In genomic region chr2:170779304-170779703, GRCh38 we compare ENCODE assay signal across 32 cellular contexts. TPM values are rescaled to one million over a fixed set of nuclear protein-coding genes. Genes with fewer than 3 reads are reported as not detected.
"Had no signal": no experiment of that assay in that cellular context is flagged by ENCODE, and none has a peak within 500 bp of the region (broad histone marks: within the 10 kb centered on the region; RNA-seq: fewer than 3 reads in every experiment).

No MANE protein-coding gene starts in this region.

- H3K4me3 ChIP-seq: coronary artery, dorsolateral prefrontal cortex, esophagus squamous epithelium, gastrocnemius medialis, heart right ventricle, left lung, lower lobe of right lung, mucosa of descending colon had no signal

- FAIRE-seq: colon, endometrium, islet of Langerhans, keratinocyte had no signal

- DNase-seq: dermis blood vessel endothelial cell; dorsolateral prefrontal cortex; effector CD4-positive, alpha-beta T cell; effector memory CD4-positive, alpha-beta T cell; erythroblast; esophagus squamous epithelium; foreskin fibroblast; foreskin melanocyte; gastrocnemius medialis; glutamatergic neuron; head of caudate nucleus; heart right ventricle; hippocampal formation; left cardiac atrium; left lung; left ventricle myocardium superior; lower lobe of right lung; mesenchymal stem cell; mucosa of descending colon; naive B cell had no signal

- H3K27ac Mint-ChIP-seq: mesothelial cell of epicardium, naive B cell had no signal

- ATAC-seq: esophagus mucosa, gastrocnemius medialis, heart right ventricle, left cardiac atrium, left ventricle myocardium superior, mucosa of descending colon had no signal

- H3K9me3 Mint-ChIP-seq: mesothelial cell of epicardium, naive B cell had no signal

- H3K4me1 ChIP-seq: esophagus squamous epithelium, gastrocnemius medialis, heart right ventricle, left lung, lower lobe of right lung had no signal

- H3K4me3 Mint-ChIP-seq: mesothelial cell of epicardium, naive B cell had no signal

- H3K27me3 ChIP-seq: dorsolateral prefrontal cortex, gastrocnemius medialis had no signal

- H3K9me3 ChIP-seq: esophagus squamous epithelium, gastrocnemius medialis, heart right ventricle, left lung, lower lobe of right lung, mucosa of descending colon had no signal

- H3K36me3 ChIP-seq: esophagus squamous epithelium, gastrocnemius medialis, heart right ventricle, left lung, lower lobe of right lung had no signal

- H3K27ac ChIP-seq: coronary artery, dorsolateral prefrontal cortex, epithelial cell of prostate, esophagus squamous epithelium, gastrocnemius medialis, heart right ventricle, lower lobe of right lung had no signal

- H3K4me1 Mint-ChIP-seq: naive B cell had no signal

RNA-seq across cellular contexts. Expression of gene ERICH2, which starts 9.1 kb away (rescaled TPM):
- total RNA-seq: dermis blood vessel endothelial cell, esophagus mucosa, esophagus squamous epithelium, gastrocnemius medialis, glomerular endothelial cell, lung microvascular endothelial cell, mesenteric fat pad, myocyte had no signal

RNA-seq across cellular contexts. Expression of gene GAD1, which starts 37.4 kb away (rescaled TPM):
- total RNA-seq: dermis blood vessel endothelial cell, gastrocnemius medialis, left cardiac atrium, left ventricle myocardium superior, lower lobe of right lung, mesenteric fat pad had no signal
